Comparison of ENCODE assay signal across 7 cellular contexts in the genomic region with DNA sequence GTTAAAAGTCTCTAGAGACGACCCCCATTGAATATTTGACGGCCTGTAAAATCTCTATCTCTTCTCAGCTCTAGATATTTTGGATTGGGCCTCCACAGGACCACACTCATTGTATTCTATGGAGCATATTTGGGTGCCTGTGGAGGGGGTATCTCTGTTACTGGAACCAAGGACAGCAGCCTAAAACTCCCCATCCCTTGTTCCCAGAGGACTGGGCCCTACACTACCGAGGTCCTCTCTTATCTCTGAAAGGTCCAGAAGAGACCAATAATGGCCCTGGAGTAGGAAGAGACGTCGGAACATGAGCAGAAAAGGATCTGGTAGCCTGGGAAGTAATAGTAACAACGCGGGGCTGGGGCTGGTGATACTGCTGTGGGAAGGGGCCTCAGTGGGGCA. TPM values are rescaled to one million over a fixed set of nuclear protein-coding genes. Genes with fewer than 3 reads are reported as not detected.
DNase-seq lines count a peak whose midpoint lies in the region; ATAC-seq, FAIRE-seq and TF ChIP-seq lines count a peak whose summit lies in the region.

No MANE protein-coding gene starts in this region.

- no peak for TF ChIP-seq POLR2A in GM12891 (IDR thresholded peaks at IDR 0.05; ENCODE audit: low read depth, low read length)

- H3K9me3 ChIP-seq in iPS-15b (ENCODE audit: control insufficient read depth, insufficient read depth, low read length) (no peaks in the 10 kb centered on the region), stomach smooth muscle (ENCODE audit: control insufficient read depth in 2 of 2, low read length in 2 of 2) (no peaks in the 10 kb centered on the region)

- H3K4me3 ChIP-seq in HFF-Myc (replicated peaks; ENCODE audit: low read depth, low read length), result peak overlapping the region; percentile 93
- peak overlapping the region; percentile 91 for H3K4me3 ChIP-seq in iPS-15b (ENCODE audit: low read depth, low read length)
- H3K4me3 ChIP-seq in stomach smooth muscle (ENCODE audit: low read length in 2 of 2), result peak overlapping the region; percentile 78 to 88

- H3K27ac Mint-ChIP-seq in activated CD8-positive, alpha-beta T cell treated with anti-CD3 and anti-CD28 coated beads for 36 hours, result peak overlapping the region; percentile 98

- CTCF ChIA-PET in activated CD8-positive, alpha-beta T cell treated with anti-CD3 and anti-CD28 coated beads for 36 hours (lab: Charles Lee), result interaction anchor here (1.1 to 7.7 kb wide), 11 partner anchors 9 to 190 kb away, joined by 3 to 48 read pairs (median 8); no protein-coding TSS in a partner anchor

- peak overlapping the region; percentile 91 for H3K9ac ChIP-seq in iPS-15b (ENCODE audit: low read depth, low read length)
- H3K9ac ChIP-seq in stomach smooth muscle (ENCODE audit: low read length in 2 of 2), result peak overlapping the region; percentile 96 to 98

- peaks cover 35% of the 10 kb centered on the region for H3K36me3 Mint-ChIP-seq in activated CD8-positive, alpha-beta T cell treated with anti-CD3 and anti-CD28 coated beads for 36 hours (ENCODE audit: low read depth)

- H3K4me1 Mint-ChIP-seq in activated CD8-positive, alpha-beta T cell treated with anti-CD3 and anti-CD28 coated beads for 36 hours (ENCODE audit: low read depth), result peaks cover 62% of the 10 kb centered on the region

- peaks cover 10% of the 10 kb centered on the region for H3K36me3 ChIP-seq in iPS-15b (ENCODE audit: control insufficient read depth, insufficient read depth, low read length)
- H3K36me3 ChIP-seq in stomach smooth muscle (ENCODE audit: control insufficient read depth in 2 of 2, insufficient read depth in 2 of 2, low read length in 2 of 2), result peaks cover 12 to 14% of the 10 kb centered on the region in 2 donors

- peak overlapping the region; percentile 89 for H3K27ac ChIP-seq in stomach smooth muscle (ENCODE audit: low read length)

- no peak for DNase-seq in HFF-Myc (ENCODE audit: extremely low read depth, low read depth)
- DNase-seq in activated CD8-positive, alpha-beta T cell treated with anti-CD3 and anti-CD28 coated beads for 36 hours, result no peak
- DNase-seq in superior temporal gyrus (ENCODE audit: extremely low spot score), result no peak
- no peak for DNase-seq in GM12891 (ENCODE audit: insufficient read length, low spot score)
- DNase-seq in ureter (ENCODE audit: low spot score), result no peak

- H3K4me3 Mint-ChIP-seq in activated CD8-positive, alpha-beta T cell treated with anti-CD3 and anti-CD28 coated beads for 36 hours, result peak overlapping the region; percentile 94

- intact Hi-C loops in activated CD8-positive, alpha-beta T cell treated with anti-CD3 and anti-CD28 coated beads for 36 hours (cut with micrococcal nuclease), result no loop called here

- TF ChIP-seq CTCF in HFF-Myc (IDR thresholded peaks at IDR 0.05; ENCODE audit: low read depth, low read length, missing control alignments), result no peak
- TF ChIP-seq CTCF in activated CD8-positive, alpha-beta T cell treated with anti-CD3 and anti-CD28 coated beads for 36 hours (IDR thresholded peaks at IDR 0.05), result no peak

- H3K27me3 ChIP-seq in iPS-15b (ENCODE audit: control insufficient read depth, insufficient read depth, low read length) (no peaks in the 10 kb centered on the region), stomach smooth muscle (ENCODE audit: control insufficient read depth in 1 of 2, insufficient read depth in 2 of 2, low read length in 2 of 2) (no peaks in the 10 kb centered on the region)

- no peaks in the 10 kb centered on the region for H3K9me3 Mint-ChIP-seq in activated CD8-positive, alpha-beta T cell treated with anti-CD3 and anti-CD28 coated beads for 36 hours

- no peak for ATAC-seq in activated CD8-positive, alpha-beta T cell treated with anti-CD3 and anti-CD28 coated beads for 36 hours

- H3K27me3 Mint-ChIP-seq in activated CD8-positive, alpha-beta T cell treated with anti-CD3 and anti-CD28 coated beads for 36 hours, result no peaks in the 10 kb centered on the region

- POLR2A ChIA-PET in activated CD8-positive, alpha-beta T cell treated with anti-CD3 and anti-CD28 coated beads for 36 hours (lab: Charles Lee), result interaction anchor here (0.7 to 3.6 kb wide), 18 partner anchors 9 to 748 kb away, joined by 3 to 16 read pairs (median 4); partner anchors contain the start of genes ASPHD2 and TFIP11

- H3K4me1 ChIP-seq in iPS-15b (ENCODE audit: control insufficient read depth, insufficient read depth, low read length) (peaks cover 15% of the 10 kb centered on the region), stomach smooth muscle (ENCODE audit: control insufficient read depth, insufficient read depth, low read length) (peaks cover 35% of the 10 kb centered on the region)

- FAIRE-seq in GM12891 (lab: Jason Lieb, UNC), result no peak

TF ChIP-seq in GM12891, 5 proteins besides CTCF, POLR2A, EP300 and RAD21:
- no peak for TF ChIP-seq SPI1 (IDR thresholded peaks at IDR 0.05; ENCODE audit: low read depth, low read length)
- TF ChIP-seq TAF1 (IDR thresholded peaks at IDR 0.05; ENCODE audit: low read depth, low read length), result no peak
- no peak for TF ChIP-seq PAX5 (IDR thresholded peaks at IDR 0.05; ENCODE audit: insufficient read depth, low read length, severe bottlenecking)
- TF ChIP-seq POLR2AphosphoS5 (IDR thresholded peaks at IDR 0.05; ENCODE audit: low read depth, low read length), result no peak
- TF ChIP-seq POU2F2 (IDR thresholded peaks at IDR 0.05; ENCODE audit: low read depth, low read length), result no peak

RNA-seq across cellular contexts. Expression of gene HPS4, which starts 0.5 kb away (rescaled TPM):
- 10 to 100 TPM; 51.8 to 53.5 TPM for total RNA-seq in activated CD8-positive, alpha-beta T cell treated with anti-CD3 and anti-CD28 coated beads for 36 hours
- 16.9 TPM for polyA plus RNA-seq in GM12891 (2012; ENCODE audit: low read depth, missing spikeins)
- 49.8 TPM for total RNA-seq in ureter

RNA-seq across cellular contexts. Expression of gene SRRD, which starts 0.6 kb away (rescaled TPM):
- 10 to 100 TPM; 24.8 to 26.3 TPM for total RNA-seq in activated CD8-positive, alpha-beta T cell treated with anti-CD3 and anti-CD28 coated beads for 36 hours
- 15.2 TPM for polyA plus RNA-seq in GM12891 (2012; ENCODE audit: low read depth, missing spikeins)
- 24.6 TPM for total RNA-seq in ureter

RNA-seq across cellular contexts. Expression of gene TFIP11, which starts 29.2 kb away (rescaled TPM):
- 10 to 100 TPM; 37.4 to 37.8 TPM for total RNA-seq in activated CD8-positive, alpha-beta T cell treated with anti-CD3 and anti-CD28 coated beads for 36 hours
- polyA plus RNA-seq in GM12891 (2012; ENCODE audit: low read depth, missing spikeins), result 20.4 TPM
- total RNA-seq in ureter, result 33.9 TPM

RNA-seq across cellular contexts. Expression of gene ASPHD2, which starts 54.0 kb away (rescaled TPM):
- 10 to 100 TPM; 12.0 to 14.0 TPM for total RNA-seq in activated CD8-positive, alpha-beta T cell treated with anti-CD3 and anti-CD28 coated beads for 36 hours
- polyA plus RNA-seq in GM12891 (2012; ENCODE audit: low read depth, missing spikeins), result 2.7 TPM
- 1.4 TPM for total RNA-seq in ureter
